1 cellular context compared by ENCODE assay signal in genomic region chr17:50430731-50431130, GRCh38.
TF ChIP-seq lines count a peak whose summit lies in the region.

No MANE protein-coding gene starts in this region.

TF ChIP-seq in HepG2, 621 proteins besides CTCF, POLR2A, EP300 and RAD21:
- TF ChIP-seq NR2C2 (CRISPR knock-in tag; IDR thresholded peaks at IDR 0.05; ENCODE audit: borderline replicate concordance) (no peak), REL (CRISPR knock-in tag; conservative IDR thresholded peaks at IDR 0.05) (no peak), NFYC (CRISPR knock-in tag; IDR thresholded peaks at IDR 0.05) (no peak)
TF ChIP-seq in HepG2: peak in this region for 0.
